ENCODE assay signal across 13 cellular contexts in genomic region chr5:146753618-146754123, GRCh38.
DNase-seq lines count a peak whose midpoint lies in the region; ATAC-seq and TF ChIP-seq lines count a peak whose summit lies in the region.
"Had no signal": no experiment of that assay in that cellular context is flagged by ENCODE, and none has a peak within 500 bp of the region (broad histone marks: within the 10 kb centered on the region; RNA-seq: fewer than 3 reads in every experiment).

No MANE protein-coding gene starts in this region.

- no peak for ATAC-seq in T-helper 17 cell
- ATAC-seq: heart left ventricle had no signal

- no TSS peak for BruUV-seq in MCF 10A (replicated peaks; lab: Mats Ljungman, UMichigan)

- H3K27ac Mint-ChIP-seq in activated T-cell treated with anti-CD3 and anti-CD28 coated beads, Interleukin-2, amount 50 U/mL, for 24 hours: peak overlapping the region; percentile 87
- H3K27ac Mint-ChIP-seq in T-helper 17 cell: peak overlapping the region; percentile 96
- H3K27ac Mint-ChIP-seq in MCF 10A (ENCODE audit: low read depth, unreplicated experiment): no peak overlapping the region

- H3K4me1 Mint-ChIP-seq in activated T-cell treated with anti-CD3 and anti-CD28 coated beads, Interleukin-2, amount 50 U/mL, for 24 hours (ENCODE audit: low read depth): peaks cover 46% of the 10 kb centered on the region
- peaks cover 45% of the 10 kb centered on the region for H3K4me1 Mint-ChIP-seq in T-helper 17 cell
- no peaks in the 10 kb centered on the region for H3K4me1 Mint-ChIP-seq in MCF 10A (ENCODE audit: insufficient read depth, unreplicated experiment)

- H3K27me3 Mint-ChIP-seq in activated T-cell treated with anti-CD3 and anti-CD28 coated beads, Interleukin-2, amount 50 U/mL, for 24 hours: no peaks in the 10 kb centered on the region
- H3K27me3 Mint-ChIP-seq in T-helper 17 cell (no peaks in the 10 kb centered on the region), MCF 10A (ENCODE audit: insufficient read depth, unreplicated experiment) (no peaks in the 10 kb centered on the region)

- peaks cover 11% of the 10 kb centered on the region for H3K9me3 Mint-ChIP-seq in activated T-cell treated with anti-CD3 and anti-CD28 coated beads, Interleukin-2, amount 50 U/mL, for 24 hours
- no peaks in the 10 kb centered on the region for H3K9me3 Mint-ChIP-seq in MCF 10A (ENCODE audit: unreplicated experiment)

- DNase-seq in activated T-cell treated with anti-CD3 and anti-CD28 coated beads, Interleukin-2, amount 50 U/mL, for 24 hours: no peak
- DNase-seq in activated T-cell treated with anti-CD3 and anti-CD28 coated beads for 4 hours (no peak), NCI-H1436 (lab: John Stamatoyannopoulos, UW) (peak; percentile 73), T-helper 17 cell (no peak), renal cortical epithelial cell (ENCODE audit: low read depth) (peak; percentile 36), MCF 10A (ENCODE audit: unreplicated experiment) (no peak), C1 segment of cervical spinal cord (lab: John Stamatoyannopoulos, UW) (no peak), KG1 (lab: John Stamatoyannopoulos, UW) (no peak)
- DNase-seq: heart left ventricle, kidney glomerular epithelial cell, midbrain, NCI-H510A, spleen had no signal

- intact Hi-C loops in MCF 10A (cut with micrococcal nuclease): no loop called here

- no peak overlapping the region for H3K4me3 Mint-ChIP-seq in activated T-cell treated with anti-CD3 and anti-CD28 coated beads, Interleukin-2, amount 50 U/mL, for 24 hours
- H3K4me3 Mint-ChIP-seq in T-helper 17 cell (peak overlapping the region; percentile 82), MCF 10A (ENCODE audit: unreplicated experiment) (no peak overlapping the region)

- no peaks in the 10 kb centered on the region for H3K9me3 ChIP-seq in T-helper 17 cell (ENCODE audit: control insufficient read depth, low read length, poor library complexity, severe bottlenecking)

- POLR2A ChIA-PET in MCF 10A (lab: Yijun Ruan, JAX): no interaction called here

- no peaks in the 10 kb centered on the region for H3K36me3 Mint-ChIP-seq in activated T-cell treated with anti-CD3 and anti-CD28 coated beads, Interleukin-2, amount 50 U/mL, for 24 hours (ENCODE audit: low read depth)
- H3K36me3 Mint-ChIP-seq in T-helper 17 cell (ENCODE audit: low read depth): no peaks in the 10 kb centered on the region
- no peaks in the 10 kb centered on the region for H3K36me3 Mint-ChIP-seq in MCF 10A (ENCODE audit: insufficient read depth, unreplicated experiment)

- CTCF ChIA-PET in MCF 10A (lab: Yijun Ruan, JAX): interaction anchor here (0.7 to 1.5 kb wide), 3 partner anchors 10 to 215 kb away, joined by 3 read pairs; no protein-coding TSS in a partner anchor

- no peak for TF ChIP-seq CTCF in MCF 10A (IDR thresholded peaks at IDR 0.05; ENCODE audit: unreplicated experiment)

Comparison
In these comparisons a context has a peak if more than half of its experiments do, and no peak if none do; other contexts are left out.
1. DNase-seq: peak in NCI-H1436 (single experiment) and renal cortical epithelial cell (single experiment); none in activated T-cell treated with anti-CD3 and anti-CD28 coated beads, Interleukin-2, amount 50 U/mL, for 24 hours (single experiment), activated T-cell treated with anti-CD3 and anti-CD28 coated beads for 4 hours (single experiment), T-helper 17 cell (0 of 3), MCF 10A (single experiment), C1 segment of cervical spinal cord (0 of 14) and KG1 (single experiment).